In genomic region chr19:41376241-41376997, GRCh38 we compare ENCODE assay signal across 9 cellular contexts. TPM values are rescaled to one million over a fixed set of nuclear protein-coding genes. Genes with fewer than 3 reads are reported as not detected.
DNase-seq lines count a peak whose midpoint lies in the region; ATAC-seq and TF ChIP-seq lines count a peak whose summit lies in the region.
"Had no signal": no experiment of that assay in that cellular context is flagged by ENCODE, and none has a peak within 500 bp of the region (broad histone marks: within the 10 kb centered on the region; RNA-seq: fewer than 3 reads in every experiment).

Gene TMEM91, plus strand, starts transcription at chr19:41376533. Its CDS starts 1,777 bp downstream, at chr19:41378310.

- no peak within 1 kb of the TSS for H3K27ac Mint-ChIP-seq in activated naive CD4-positive, alpha-beta T cell treated with anti-CD3 and anti-CD28 coated beads, Interleukin-2, amount 10 ng/mL, durations not matched to agents 7 days and 5 days

- H3K9me3 Mint-ChIP-seq in activated naive CD4-positive, alpha-beta T cell treated with anti-CD3 and anti-CD28 coated beads, Interleukin-2, amount 10 ng/mL, durations not matched to agents 7 days and 5 days = no peaks in the 10 kb centered on the region

- DNase-seq in NCI-H82 (lab: John Stamatoyannopoulos, UW) (peak; percentile 57), NCI-H82 treated with DMSO at 0.1 percent for 48 hours (lab: John Stamatoyannopoulos, UW; ENCODE audit: unreplicated experiment) (no peak), cardiac septum (ENCODE audit: low spot score) (peak; percentile 81), prostate gland (ENCODE audit: low spot score) (peak; percentile 42), GM13977 (ENCODE audit: low spot score) (no peak)
- DNase-seq in activated naive CD4-positive, alpha-beta T cell treated with anti-CD3 and anti-CD28 coated beads, Interleukin-2, amount 10 ng/mL, durations not matched to agents 7 days and 5 days = peak; percentile 31
- no peak for DNase-seq in stimulated activated CD4-positive, alpha-beta T cell treated with anti-CD3 and anti-CD28 coated beads, Interleukin-2, amount 100 ng/mL, for 48 hours
- DNase-seq: DND-41 had no signal

- peak within 1 kb of the TSS; percentile 38 to 44 for H3K4me3 ChIP-seq in prostate gland

- H3K9me3 ChIP-seq in prostate gland = no peaks in the 10 kb centered on the region

- H3K27ac ChIP-seq in prostate gland = peak within 1 kb of the TSS; percentile 64 to 77

- H3K36me3 Mint-ChIP-seq in activated naive CD4-positive, alpha-beta T cell treated with anti-CD3 and anti-CD28 coated beads, Interleukin-2, amount 10 ng/mL, durations not matched to agents 7 days and 5 days = peaks cover 5% of the 10 kb centered on the region

- peaks cover 17% of the 10 kb centered on the region for H3K4me1 Mint-ChIP-seq in activated naive CD4-positive, alpha-beta T cell treated with anti-CD3 and anti-CD28 coated beads, Interleukin-2, amount 10 ng/mL, durations not matched to agents 7 days and 5 days

- peak within 1 kb of the TSS; percentile 54 for H3K4me3 Mint-ChIP-seq in activated naive CD4-positive, alpha-beta T cell treated with anti-CD3 and anti-CD28 coated beads, Interleukin-2, amount 10 ng/mL, durations not matched to agents 7 days and 5 days

- intact Hi-C loops in cardiac septum (cut with DNase I) = no loop called here
- intact Hi-C loops in prostate gland (cut with DNase I) = no loop called here

- 4% methylated on average over 34 of the region's 47 CpGs for WGBS in prostate gland

- no peaks in the 10 kb centered on the region for H3K27me3 ChIP-seq in prostate gland (replicated peaks; ENCODE audit: insufficient read depth)

- CTCF ChIA-PET in activated naive CD4-positive, alpha-beta T cell treated with anti-CD3 and anti-CD28 coated beads, Interleukin-2, amount 10 ng/mL, durations not matched to agents 7 days and 5 days (lab: Charles Lee) = no interaction called here

- in situ Hi-C loops in GM13977 (cut with MboI; ENCODE audit: low pct_unique_long_range_greater_than_20kb, low sequenced_read_pairs, unreplicated experiment) = no loop called here

- no peak for TF ChIP-seq CTCF in prostate gland (IDR thresholded peaks at IDR 0.05)
- TF ChIP-seq CTCF in GM13977 (IDR thresholded peaks at IDR 0.05; ENCODE audit: extremely low read depth, insufficient read depth, missing control alignments) = no peak

- no peak for ATAC-seq in GM18868 (IDR thresholded peaks at IDR 0.05; ENCODE audit: unreplicated experiment)

- H3K27me3 Mint-ChIP-seq in activated naive CD4-positive, alpha-beta T cell treated with anti-CD3 and anti-CD28 coated beads, Interleukin-2, amount 10 ng/mL, durations not matched to agents 7 days and 5 days = no peaks in the 10 kb centered on the region

- no peaks in the 10 kb centered on the region for H3K36me3 ChIP-seq in prostate gland

- no peak for TF ChIP-seq POLR2A in prostate gland (IDR thresholded peaks at IDR 0.05)

- no peaks in the 10 kb centered on the region for H3K4me1 ChIP-seq in prostate gland (replicated peaks)

RNA-seq across cellular contexts. Expression of gene TMEM91, which starts in this region (rescaled TPM):
- total RNA-seq in cardiac septum (2.9 TPM), prostate gland (10 to 100 TPM; 15.7 to 19.7 TPM)

Comparison
In these comparisons a context has a peak if more than half of its experiments do, and no peak if none do; other contexts are left out.
1. DNase-seq: peak in NCI-H82 (single experiment), activated naive CD4-positive, alpha-beta T cell treated with anti-CD3 and anti-CD28 coated beads, Interleukin-2, amount 10 ng/mL, durations not matched to agents 7 days and 5 days (single experiment), cardiac septum (single experiment) and prostate gland (single experiment); none in NCI-H82 treated with DMSO at 0.1 percent for 48 hours (single experiment), GM13977 (single experiment) and stimulated activated CD4-positive, alpha-beta T cell treated with anti-CD3 and anti-CD28 coated beads, Interleukin-2, amount 100 ng/mL, for 48 hours (0 of 2).